8 cellular contexts compared by ENCODE assay signal in genomic region chr12:643478-644292, GRCh38. TPM values are rescaled to one million over a fixed set of nuclear protein-coding genes. Genes with fewer than 3 reads are reported as not detected.
A peak's percentile ranks its signal among the peaks of the same experiment; 100 is the strongest.
DNase-seq lines count a peak whose midpoint lies in the region; ATAC-seq and TF ChIP-seq lines count a peak whose summit lies in the region.

No MANE protein-coding gene starts in this region.

- H3K36me3 Mint-ChIP-seq in endodermal cell (ENCODE audit: low read depth) (peaks cover 3% of the 10 kb centered on the region), nephron (ENCODE audit: low read depth) (no peaks in the 10 kb centered on the region)

- no peak for ATAC-seq in Panc1
- ATAC-seq in HG03135 (IDR thresholded peaks at IDR 0.05; ENCODE audit: unreplicated experiment), result no peak
- ATAC-seq in PC-3, result no peak

- H3K36me3 ChIP-seq in Panc1 (ENCODE audit: control insufficient read depth, insufficient read depth, low read length), result no peaks in the 10 kb centered on the region
- H3K36me3 ChIP-seq in endodermal cell (ENCODE audit: control insufficient read depth, insufficient read depth, low read length), result no peaks in the 10 kb centered on the region
- H3K36me3 ChIP-seq in PC-3 (ENCODE audit: low read depth, low read length), result no peaks in the 10 kb centered on the region

- H3K27me3 ChIP-seq in Panc1 (ENCODE audit: control insufficient read depth, insufficient read depth, low read length) (no peaks in the 10 kb centered on the region), endodermal cell (ENCODE audit: control insufficient read depth, insufficient read depth, low read length, poor library complexity, severe bottlenecking) (no peaks in the 10 kb centered on the region), PC-3 (ENCODE audit: low read length) (no peaks in the 10 kb centered on the region)

- DNase-seq in activated gamma-delta T cell treated with Interleukin-2 at 50 U/mL for 16 hours (peak; percentile 16), activated gamma-delta T cell (lab: John Stamatoyannopoulos, UW) (no peak), Panc1 (ENCODE audit: low read depth, low spot score) (no peak), endodermal cell (peak; percentile 59), G401 (ENCODE audit: low spot score) (no peak), PC-3 (no peak)

- H3K4me3 Mint-ChIP-seq in endodermal cell, result peak overlapping the region; percentile 68
- H3K4me3 Mint-ChIP-seq in nephron, result peak overlapping the region; percentile 73 to 82 (median 78)

- H3K4me1 ChIP-seq in Panc1 (ENCODE audit: control insufficient read depth, insufficient read depth, low read length), result peaks cover 45% of the 10 kb centered on the region
- H3K4me1 ChIP-seq in endodermal cell (ENCODE audit: control insufficient read depth, insufficient read depth, low read length), result no peaks in the 10 kb centered on the region
- H3K4me1 ChIP-seq in PC-3 (ENCODE audit: insufficient read depth, low read length), result peaks cover 18% of the 10 kb centered on the region

- no peaks in the 10 kb centered on the region for H3F3A ChIP-seq in PC-3 (ENCODE audit: low read length, unreplicated experiment)

- H3K9me3 Mint-ChIP-seq in endodermal cell (no peaks in the 10 kb centered on the region), nephron (no peaks in the 10 kb centered on the region)

- BruUV-seq in Panc1 (replicated peaks; lab: Mats Ljungman, UMichigan) (no TSS peak), PC-3 (replicated peaks; lab: Mats Ljungman, UMichigan) (no TSS peak)

- WGBS in endodermal cell (ENCODE audit: insufficient coverage in 1 of 2, insufficient read length in 1 of 2), 2 experiments, result 85 to 90% methylated on average over 30 to 32 of the region's 32 CpGs

- H3K27ac ChIP-seq in Panc1 (ENCODE audit: low read length), result peak overlapping the region; percentile 90
- no peak overlapping the region for H3K27ac ChIP-seq in endodermal cell (ENCODE audit: low read depth, low read length)
- H3K27ac ChIP-seq in PC-3 (ENCODE audit: low read length), result no peak overlapping the region

- H3K79me2 ChIP-seq in PC-3 (ENCODE audit: low read length), result no peaks in the 10 kb centered on the region

- H2AFZ ChIP-seq in PC-3 (ENCODE audit: low read length), result no peak overlapping the region

- intact Hi-C loops in Panc1 (cut with micrococcal nuclease; ENCODE audit: unreplicated experiment) (loop anchor here (10.0 kb wide), 1 partner anchor 111 kb away; the partner anchor contains the start of gene WNK1), PC-3 (cut with micrococcal nuclease) (no loop called here)

- no peaks in the 10 kb centered on the region for H4K20me1 ChIP-seq in PC-3 (ENCODE audit: low read length)

- H3K4me1 Mint-ChIP-seq in endodermal cell (peaks cover 21% of the 10 kb centered on the region), nephron (peaks cover 40% of the 10 kb centered on the region)

- no peak for TF ChIP-seq CTCF in Panc1 (IDR thresholded peaks at IDR 0.05)
- TF ChIP-seq CTCF in endodermal cell (conservative IDR thresholded peaks at IDR 0.05), result no peak
- TF ChIP-seq CTCF in nephron (IDR thresholded peaks at IDR 0.05; ENCODE audit: unreplicated experiment in 3 of 3), result no peak
- TF ChIP-seq CTCF in PC-3 (conservative IDR thresholded peaks at IDR 0.05; ENCODE audit: low read depth, low read length), result no peak

- in situ Hi-C loops in Panc1 (cut with HindIII; ENCODE audit: low pct_unique_long_range_greater_than_20kb, low sequenced_read_pairs), result no loop called here
- in situ Hi-C loops in G401 (cut with HindIII; ENCODE audit: low sequenced_read_pairs), result no loop called here

- POLR2A ChIA-PET in Panc1 (lab: Charles Lee) (no interaction called here), PC-3 (lab: Charles Lee; ENCODE audit: unreplicated experiment) (no interaction called here)

- H3K9ac ChIP-seq in endodermal cell (ENCODE audit: extremely low read depth, low read length, poor library complexity, severe bottlenecking), result peak overlapping the region; percentile 30
- no peak overlapping the region for H3K9ac ChIP-seq in PC-3 (ENCODE audit: low read length)

- peak overlapping the region; percentile 94 for H3K27ac Mint-ChIP-seq in endodermal cell
- H3K27ac Mint-ChIP-seq in nephron, result peak overlapping the region; percentile 75 to 93 (median 85)

- H3K9me2 ChIP-seq in PC-3 (replicated peaks; ENCODE audit: low read length), result no peaks in the 10 kb centered on the region

- no peak overlapping the region; a peak in 1 of 4 replicates for H3K4me3 ChIP-seq in Panc1 (ENCODE audit: low read depth in 2 of 2, low read length in 2 of 2)
- peak overlapping the region; percentile 23 for H3K4me3 ChIP-seq in endodermal cell (ENCODE audit: low read length)
- H3K4me3 ChIP-seq in PC-3 (ENCODE audit: low read length), result no peak overlapping the region

- H3K4me2 ChIP-seq in PC-3 (ENCODE audit: low read length), result no peak overlapping the region

- CTCF ChIA-PET in Panc1 (lab: Charles Lee) (no interaction called here), PC-3 (lab: Charles Lee) (no interaction called here)

- H3K9me3 ChIP-seq in Panc1 (ENCODE audit: control insufficient read depth, insufficient read depth, low read depth, low read length) (no peaks in the 10 kb centered on the region), endodermal cell (ENCODE audit: control insufficient read depth, low read length) (no peaks in the 10 kb centered on the region), PC-3 (ENCODE audit: low read length) (no peaks in the 10 kb centered on the region)

- no peaks in the 10 kb centered on the region for H3K27me3 Mint-ChIP-seq in endodermal cell (ENCODE audit: insufficient read depth)
- H3K27me3 Mint-ChIP-seq in nephron (ENCODE audit: low read depth), result peaks cover 6% of the 10 kb centered on the region

RNA-seq across cellular contexts. Expression of gene NINJ2, which starts 19.6 kb away (rescaled TPM):
- total RNA-seq in Panc1 (2021; ENCODE audit: unreplicated experiment) (1.9 TPM), endodermal cell (1 to 10 TPM in 1 of 2 donors, under 1 TPM in 1; 0.73 to 5.1 TPM), PC-3 (2014; rRNA removed) (not detected in 2 replicates)
- 2.2 TPM for polyA plus RNA-seq in Panc1 (2012; ENCODE audit: insufficient read length)
- not detected for polyA plus RNA-seq in endodermal cell (2013, experiment 1 of 2)
- polyA plus RNA-seq in endodermal cell (2013, experiment 2 of 2), result 0.41 TPM
- total RNA-seq in G401 (2014; rRNA removed; shearing (Covaris generic)), result 0.31 and 5.0 TPM in 2 replicates

Comparison
In these comparisons a context has a peak if more than half of its experiments do, and no peak if none do; other contexts are left out.
1. DNase-seq: peak in activated gamma-delta T cell treated with Interleukin-2 at 50 U/mL for 16 hours (single experiment) and endodermal cell (single experiment); none in activated gamma-delta T cell (single experiment), Panc1 (single experiment), G401 (single experiment) and PC-3 (single experiment).